Comparison of ENCODE assay signal across 8 cellular contexts in genomic region chr19:46416077-46416709, GRCh38. TPM values are rescaled to one million over a fixed set of nuclear protein-coding genes. Genes with fewer than 3 reads are reported as not detected.
DNase-seq lines count a peak whose midpoint lies in the region; ATAC-seq and TF ChIP-seq lines count a peak whose summit lies in the region.

No MANE protein-coding gene starts in this region.

- CTCF ChIA-PET in HCT116 (lab: Charles Lee): interaction anchor here (0.6 kb wide), 1 partner anchor 19 kb away, joined by 3 read pairs; no protein-coding TSS in a partner anchor

- peaks cover 12 to 16% of the 10 kb centered on the region in 2 experiments for H3K4me1 ChIP-seq in HCT116 (ENCODE audit: control insufficient read depth in 1 of 2, insufficient read depth in 2 of 2, low read length in 2 of 2)

- H3K79me2 ChIP-seq in HCT116 (ENCODE audit: insufficient read depth, low read length): no peaks in the 10 kb centered on the region

- peak overlapping the region; percentile 32; the same call in 1 of the 2 replicates for H3K9ac ChIP-seq in HCT116 (ENCODE audit: low read length)

- ATAC-seq in HCT116 (peak; percentile 95), GM19455 (IDR thresholded peaks at IDR 0.05; ENCODE audit: unreplicated experiment) (no peak)

- RAD21 ChIA-PET in HCT116 (lab: Charles Lee; ENCODE audit: low non-redundant PET in 1 of 2, low total read pairs in 2 of 2, uncharacterized antibody in 2 of 2, unreplicated experiment in 2 of 2): no interaction called here

- H2AFZ ChIP-seq in HCT116 (ENCODE audit: low read depth, low read length, poor library complexity, severe bottlenecking): peak overlapping the region; percentile 96

- TF ChIP-seq RAD21 in HCT116 (IDR thresholded peaks at IDR 0.05; ENCODE audit: low read depth): no peak

- H3K4me2 ChIP-seq in HCT116 (ENCODE audit: low read length): peak overlapping the region; percentile 81

- peak overlapping the region; percentile 53 for H3K4me3 ChIP-seq in AG09309 (ENCODE audit: control insufficient read depth, low read depth, low read length)
- peak overlapping the region; percentile 29 to 57 for H3K4me3 ChIP-seq in HCT116 (replicated peaks in 1 of 2; ENCODE audit: low read depth in 1 of 2, low read length in 2 of 2)
- H3K4me3 ChIP-seq in kidney epithelial cell (ENCODE audit: low read depth, low read length): peak overlapping the region; percentile 17

- DNase-seq in AG09309 (ENCODE audit: low read depth) (no peak), HCT116 (ENCODE audit: low read depth, low spot score) (peak; percentile 40), NCI-H82 (lab: John Stamatoyannopoulos, UW) (peak; percentile 97), cerebellum (ENCODE audit: low spot score) (peak; percentile 49), kidney epithelial cell (ENCODE audit: low read depth) (peak; percentile 63), NOMO-1 treated with DMSO at 0.1 percent for 48 hours (lab: John Stamatoyannopoulos, UW; ENCODE audit: unreplicated experiment) (no peak)
- peak; percentile 53 for DNase-seq in stimulated activated CD8-positive, alpha-beta memory T cell treated with anti-CD3 and anti-CD28 coated beads, Interleukin-4, amount 100 ng/mL, for 48 hours

- POLR2A ChIA-PET in HCT116 (lab: Charles Lee): no interaction called here

- H3K36me3 ChIP-seq in HCT116 (ENCODE audit: control insufficient read depth in 1 of 2, insufficient read depth in 2 of 2, low read length in 2 of 2): no peaks in the 10 kb centered on the region
- H3K36me3 ChIP-seq in kidney epithelial cell (ENCODE audit: control insufficient read depth, insufficient read depth, low read length): no peaks in the 10 kb centered on the region

- intact Hi-C loops in HCT116 (cut with micrococcal nuclease): no loop called here

- BruUV-seq in HCT116 (replicated peaks; lab: Mats Ljungman, UMichigan): no TSS peak

- H3K27ac ChIP-seq in HCT116 (ENCODE audit: low read depth, low read length): no peak overlapping the region

- H3K9me3 ChIP-seq in HCT116 (ENCODE audit: control insufficient read depth in 1 of 2, insufficient read depth in 1 of 2, low read depth in 1 of 2, low read length in 2 of 2): no peaks in the 10 kb centered on the region

- H3K27me3 ChIP-seq in HCT116 (ENCODE audit: insufficient read depth, low read length) (no peaks in the 10 kb centered on the region), kidney epithelial cell (ENCODE audit: control insufficient read depth, insufficient read depth, low read length) (no peaks in the 10 kb centered on the region)

- no peak for TF ChIP-seq POLR2A in HCT116 (IDR thresholded peaks at IDR 0.05; ENCODE audit: borderline replicate concordance, extremely low read depth, insufficient read depth, insufficient read length)

- no peaks in the 10 kb centered on the region for H3K9me2 ChIP-seq in HCT116 (ENCODE audit: insufficient read depth)

- no peaks in the 10 kb centered on the region for H4K20me1 ChIP-seq in HCT116 (ENCODE audit: insufficient read depth)

- TF ChIP-seq CTCF in AG09309 (IDR thresholded peaks at IDR 0.05; ENCODE audit: control insufficient read depth, insufficient read depth, low read depth, low read length, missing control alignments) (no peak), HCT116 (IDR thresholded peaks at IDR 0.05 in 2 of 3, conservative IDR thresholded peaks at IDR 0.05 in 1 of 3; ENCODE audit: borderline replicate concordance in 1 of 3, insufficient read depth in 1 of 3, low read depth in 2 of 3, low read length in 2 of 3) (no peak), kidney epithelial cell (IDR thresholded peaks at IDR 0.05; ENCODE audit: insufficient read depth, low read length, poor library complexity, severe bottlenecking) (no peak)

TF ChIP-seq in HCT116, 20 proteins besides CTCF, POLR2A, EP300 and RAD21:
- TF ChIP-seq CEBPB (IDR thresholded peaks at IDR 0.05; ENCODE audit: low read depth) (no peak), CBX3 (IDR thresholded peaks at IDR 0.05; ENCODE audit: low read depth) (no peak), MAX (IDR thresholded peaks at IDR 0.05) (no peak), ZNF274 (IDR thresholded peaks at IDR 0.05; ENCODE audit: low read depth, low read length) (no peak), TCF7L2 (IDR thresholded peaks at IDR 0.05; ENCODE audit: borderline replicate concordance, extremely low read depth, insufficient read depth, insufficient read length) (peak; percentile 27), EGR1 (IDR thresholded peaks at IDR 0.05; ENCODE audit: low read depth) (peak; percentile 57), JUND (IDR thresholded peaks at IDR 0.05) (no peak), FOSL1 (IDR thresholded peaks at IDR 0.05; ENCODE audit: low read depth) (no peak), ELF1 (IDR thresholded peaks at IDR 0.05; ENCODE audit: borderline replicate concordance, low read depth) (no peak)

RNA-seq across cellular contexts. Expression of gene CCDC8, which starts 2.8 kb away (rescaled TPM):
- 0.10 TPM for total RNA-seq in HCT116 (2021; ENCODE audit: unreplicated experiment)
- polyA plus RNA-seq in HCT116 (2012): 0.01 TPM in 1 of 2 replicates, not detected in the other
- 7.7 TPM for total RNA-seq in cerebellum
- 21.8 and 22.2 TPM in 2 replicates for total RNA-seq in kidney epithelial cell

RNA-seq across cellular contexts. Expression of gene PNMA8C, which starts 12.5 kb away (rescaled TPM):
- total RNA-seq in HCT116 (2021; ENCODE audit: unreplicated experiment) (not detected), cerebellum (8.9 TPM), kidney epithelial cell (0.25 and 0.27 TPM in 2 replicates)
- polyA plus RNA-seq in HCT116 (2012): not detected in 2 replicates

RNA-seq across cellular contexts. Expression of gene PNMA8A, which starts 55.2 kb away (rescaled TPM):
- total RNA-seq in HCT116 (2021; ENCODE audit: unreplicated experiment): not detected
- polyA plus RNA-seq in HCT116 (2012): not detected in 2 replicates
- 41.1 TPM for total RNA-seq in cerebellum
- 10.3 and 11.8 TPM in 2 replicates for total RNA-seq in kidney epithelial cell

Comparison
In these comparisons a context has a peak if more than half of its experiments do, and no peak if none do; other contexts are left out.
1. DNase-seq: peak in HCT116 (single experiment), NCI-H82 (single experiment), cerebellum (single experiment), kidney epithelial cell (single experiment) and stimulated activated CD8-positive, alpha-beta memory T cell treated with anti-CD3 and anti-CD28 coated beads, Interleukin-4, amount 100 ng/mL, for 48 hours (single experiment); none in AG09309 (single experiment) and NOMO-1 treated with DMSO at 0.1 percent for 48 hours (single experiment).
2. RNA of gene PNMA8A, which starts 55.2 kb away (total RNA-seq): 41.1 TPM in cerebellum (single experiment) and 10.3 to 11.8 TPM in kidney epithelial cell; not detected in HCT116 (single experiment); every median in the first group is over 10 times any median in the second.
3. Peak in every context shown above with its lines, with median percentiles within 50 percentile points of each other: H3K4me3 ChIP-seq.